In genomic region chr20:60697252-60697651, GRCh38 we compare ENCODE assay signal across 22 cellular contexts.
DNase-seq lines count a peak whose midpoint lies in the region; ATAC-seq and TF ChIP-seq lines count a peak whose summit lies in the region.
"Had no signal": no experiment of that assay in that cellular context is flagged by ENCODE, and none has a peak within 500 bp of the region (broad histone marks: within the 10 kb centered on the region; RNA-seq: fewer than 3 reads in every experiment).

No MANE protein-coding gene starts in this region.

- no peak overlapping the region for H2AFZ ChIP-seq in IMR-90 (replicated peaks; ENCODE audit: low read length, poor library complexity)
- H2AFZ ChIP-seq: GM23248 had no signal

- H3K4me2 ChIP-seq in IMR-90 (ENCODE audit: low read depth, low read length), result no peak overlapping the region
- H3K4me2 ChIP-seq in mesendoderm (ENCODE audit: low read length), result no peak overlapping the region
- H3K4me2 ChIP-seq: BLaER1 had no signal

- no peak overlapping the region for H4K91ac ChIP-seq in IMR-90 (ENCODE audit: insufficient read depth, low read depth, low read length)

- TF ChIP-seq CTCF in IMR-90 (conservative IDR thresholded peaks at IDR 0.05; ENCODE audit: low read depth, low read length) (no peak), fibroblast of villous mesenchyme (IDR thresholded peaks at IDR 0.05; ENCODE audit: insufficient read depth, low read depth, low read length) (no peak)

- no peaks in the 10 kb centered on the region for H3K36me3 Mint-ChIP-seq in activated T-cell treated with anti-CD3 and anti-CD28 coated beads, Interleukin-2, amount 50 U/mL, for 24 hours (ENCODE audit: low read depth)
- H3K36me3 Mint-ChIP-seq: CD4-positive, CD25-positive, alpha-beta regulatory T cell; CD8-positive, alpha-beta T cell had no signal

- H2AK5ac ChIP-seq in IMR-90 (ENCODE audit: low read depth, low read length), result no peak overlapping the region
- no peak overlapping the region for H2AK5ac ChIP-seq in mesendoderm (ENCODE audit: low read length)

- no peaks in the 10 kb centered on the region for H3K79me2 ChIP-seq in mesendoderm (ENCODE audit: control insufficient read depth, insufficient read depth, low read length)

- no peaks in the 10 kb centered on the region for H3K9me3 Mint-ChIP-seq in activated T-cell treated with anti-CD3 and anti-CD28 coated beads, Interleukin-2, amount 50 U/mL, for 24 hours
- H3K9me3 Mint-ChIP-seq: CD8-positive, alpha-beta T cell had no signal

- peak; percentile 33 for DNase-seq in ELF-1 (ENCODE audit: low read depth, low spot score)
- peak; percentile 3 for DNase-seq in IMR-90
- DNase-seq in fibroblast of villous mesenchyme (ENCODE audit: low read depth), result peak; percentile 6
- no peak for DNase-seq in mesendoderm
- DNase-seq in activated T-cell treated with anti-CD3 and anti-CD28 coated beads, Interleukin-2, amount 50 U/mL, for 24 hours, result no peak
- no peak for DNase-seq in stimulated activated CD4-positive, alpha-beta T cell treated with anti-CD3 and anti-CD28 coated beads, Interleukin-12 subunit alpha, Interleukin-12 subunit beta, amount 100 ng/mL, for 4 hours
- DNase-seq: Caco-2; CD4-positive, CD25-positive, alpha-beta regulatory T cell; CD8-positive, alpha-beta T cell; DMS153; DMS79; EL; GF-D8; GM23248; H9; HFFc6 had no signal

- TF ChIP-seq POLR2A in IMR-90 (IDR thresholded peaks at IDR 0.05; ENCODE audit: low read depth, low read length) (no peak), GM18505 (IDR thresholded peaks at IDR 0.05; ENCODE audit: borderline replicate concordance, extremely low read depth, insufficient read depth, insufficient read length) (no peak)

- ATAC-seq in IMR-90 (ENCODE audit: low read depth), result no peak
- ATAC-seq in GM18517 (IDR thresholded peaks at IDR 0.05; ENCODE audit: unreplicated experiment), result no peak
- no peak for ATAC-seq in GM18505 (IDR thresholded peaks at IDR 0.05; ENCODE audit: unreplicated experiment)
- ATAC-seq: CD8-positive, alpha-beta T cell had no signal

- no peaks in the 10 kb centered on the region for H3K4me1 ChIP-seq in IMR-90 (ENCODE audit: control insufficient read depth, insufficient read depth, low read length)
- H3K4me1 ChIP-seq in mesendoderm (ENCODE audit: control insufficient read depth, low read depth, low read length), result peaks cover 25% of the 10 kb centered on the region
- H3K4me1 ChIP-seq: BLaER1, Caco-2 had no signal

- no peak overlapping the region for H3K18ac ChIP-seq in IMR-90 (ENCODE audit: low read depth, low read length)
- peak overlapping the region; percentile 1 for H3K18ac ChIP-seq in mesendoderm (ENCODE audit: low read length)

- no peak for TF ChIP-seq RAD21 in IMR-90 (IDR thresholded peaks at IDR 0.05; ENCODE audit: low read length)

- no peak overlapping the region for H2AK9ac ChIP-seq in IMR-90 (replicated peaks; ENCODE audit: low read depth, low read length, poor library complexity)

- dilution Hi-C loops in IMR-90 (cut with HindIII; ENCODE audit: low sequenced_read_pairs, unreplicated experiment), result no loop called here

- BruUV-seq in IMR-90 (replicated peaks; lab: Mats Ljungman, UMichigan), result no TSS peak

- no peak overlapping the region for H3K23ac ChIP-seq in IMR-90 (ENCODE audit: low read depth, low read length)
- H3K23ac ChIP-seq in mesendoderm (ENCODE audit: low read length), result no peak overlapping the region

- H3K4me3 ChIP-seq in IMR-90 (ENCODE audit: insufficient read depth, low read depth, low read length), result no peak overlapping the region
- H3K4me3 ChIP-seq in fibroblast of villous mesenchyme (ENCODE audit: low read depth, low read length), result no peak overlapping the region
- H3K4me3 ChIP-seq in mesendoderm (ENCODE audit: low read length), result no peak overlapping the region
- H3K4me3 ChIP-seq: BLaER1, GM23248 had no signal

- H4K8ac ChIP-seq in IMR-90 (ENCODE audit: low read depth in 2 of 2, low read length in 2 of 2), result no peak overlapping the region
- H4K8ac ChIP-seq in mesendoderm (ENCODE audit: low read depth, low read length), result no peak overlapping the region

- H2BK120ac ChIP-seq in IMR-90 (ENCODE audit: low read depth, low read length) (no peak overlapping the region), mesendoderm (ENCODE audit: low read depth, low read length) (no peak overlapping the region)

- no peak overlapping the region for H2BK20ac ChIP-seq in IMR-90 (ENCODE audit: low read depth, low read length)

- no peaks in the 10 kb centered on the region for H4K20me1 ChIP-seq in IMR-90 (ENCODE audit: insufficient read depth, low read length)
- H4K20me1 ChIP-seq: BLaER1 had no signal

- H3K79me1 ChIP-seq in IMR-90 (ENCODE audit: low read depth in 1 of 2, low read length in 2 of 2) (no peaks in the 10 kb centered on the region), mesendoderm (ENCODE audit: low read length) (no peaks in the 10 kb centered on the region)

- H3K27ac ChIP-seq in IMR-90 (ENCODE audit: insufficient read depth, low read length) (no peak overlapping the region), mesendoderm (ENCODE audit: low read depth, low read length) (no peak overlapping the region)
- H3K27ac ChIP-seq: 22Rv1, BLaER1, C4-2B, GM23248 had no signal

- CTCF ChIA-PET in IMR-90 (lab: Yijun Ruan, JAX), result no interaction called here

- POLR2A ChIA-PET in IMR-90 (lab: Charles Lee; ENCODE audit: unreplicated experiment), result no interaction called here

- H3K9me1 ChIP-seq in IMR-90 (ENCODE audit: insufficient read depth, low read length), result no peaks in the 10 kb centered on the region

- peaks cover 12% of the 10 kb centered on the region for H3K27me3 Mint-ChIP-seq in activated T-cell treated with anti-CD3 and anti-CD28 coated beads, Interleukin-2, amount 50 U/mL, for 24 hours
- H3K27me3 Mint-ChIP-seq: B cell had no signal

- in situ Hi-C loops in IMR-90 (cut with MboI; ENCODE audit: low sequenced_read_pairs), result no loop called here

- H3K56ac ChIP-seq in IMR-90 (ENCODE audit: extremely low read depth, insufficient read depth, low read length) (no peak overlapping the region), mesendoderm (ENCODE audit: low read length) (peak overlapping the region; percentile 59)

- H2BK15ac ChIP-seq in IMR-90 (ENCODE audit: low read depth, low read length), result no peak overlapping the region
- H2BK15ac ChIP-seq in mesendoderm (replicated peaks; ENCODE audit: low read depth), result no peak overlapping the region

- H3K4me1 Mint-ChIP-seq in activated T-cell treated with anti-CD3 and anti-CD28 coated beads, Interleukin-2, amount 50 U/mL, for 24 hours (ENCODE audit: low read depth), result peaks cover 6% of the 10 kb centered on the region
- H3K4me1 Mint-ChIP-seq: B cell; CD4-positive, CD25-positive, alpha-beta regulatory T cell had no signal

- H3K4ac ChIP-seq in IMR-90 (ENCODE audit: low read depth, low read length) (no peak overlapping the region), mesendoderm (ENCODE audit: low read depth, low read length) (no peak overlapping the region)

- no peak overlapping the region for H3K9ac ChIP-seq in IMR-90 (ENCODE audit: low read depth, low read length)
- H3K9ac ChIP-seq in mesendoderm (ENCODE audit: low read length), result no peak overlapping the region
- H3K9ac ChIP-seq: BLaER1, GM23248 had no signal

- peaks cover 3% of the 10 kb centered on the region for H3K9me3 ChIP-seq in IMR-90 (ENCODE audit: control insufficient read depth, insufficient read depth, low read length)
- H3K9me3 ChIP-seq: BLaER1, Caco-2 had no signal

- WGBS in IMR-90 (ENCODE audit: extremely low coverage in 2 of 2, insufficient read length in 1 of 2), 2 experiments, result no CpG with 5 or more reads among the region's 2 CpGs
- WGBS in mesendoderm (ENCODE audit: extremely low coverage, insufficient coverage, low lambda C conversion rate), result no CpG with 5 or more reads among the region's 2 CpGs

- H3K36me3 ChIP-seq in IMR-90 (ENCODE audit: control insufficient read depth, insufficient read depth, low read length), result no peaks in the 10 kb centered on the region
- no peaks in the 10 kb centered on the region for H3K36me3 ChIP-seq in mesendoderm (ENCODE audit: control insufficient read depth, insufficient read depth, low read length)
- H3K36me3 ChIP-seq: BLaER1 had no signal

- H2BK5ac ChIP-seq in IMR-90 (ENCODE audit: low read depth, low read length, poor library complexity, severe bottlenecking) (no peak overlapping the region), mesendoderm (ENCODE audit: low read length) (peak overlapping the region; percentile 79)

- H3K4me3 Mint-ChIP-seq in activated T-cell treated with anti-CD3 and anti-CD28 coated beads, Interleukin-2, amount 50 U/mL, for 24 hours, result no peak overlapping the region
- H3K4me3 Mint-ChIP-seq: B cell; CD4-positive, CD25-positive, alpha-beta regulatory T cell; CD8-positive, alpha-beta T cell; H9; HFFc6 had no signal

- H3K27ac Mint-ChIP-seq in activated T-cell treated with anti-CD3 and anti-CD28 coated beads, Interleukin-2, amount 50 U/mL, for 24 hours, result no peak overlapping the region
- H3K27ac Mint-ChIP-seq: B cell; CD4-positive, CD25-positive, alpha-beta regulatory T cell; CD8-positive, alpha-beta T cell; H9 had no signal

- H4K5ac ChIP-seq in IMR-90 (ENCODE audit: low read depth, low read length) (no peak overlapping the region), mesendoderm (ENCODE audit: low read length) (no peak overlapping the region)

- H3K27me3 ChIP-seq in IMR-90 (ENCODE audit: control insufficient read depth, insufficient read depth, low read length), result no peaks in the 10 kb centered on the region
- no peaks in the 10 kb centered on the region for H3K27me3 ChIP-seq in mesendoderm (ENCODE audit: insufficient read depth, low read length, poor library complexity)
- H3K27me3 ChIP-seq: BLaER1 had no signal

- intact Hi-C loops in IMR-90 (cut with micrococcal nuclease), result no loop called here

- H3K14ac ChIP-seq in IMR-90 (replicated peaks; ENCODE audit: low read depth, low read length), result no peak overlapping the region

TF ChIP-seq in IMR-90, 13 proteins besides CTCF, POLR2A, EP300 and RAD21 (continues in another document):
- no peak for TF ChIP-seq CHD1 (IDR thresholded peaks at IDR 0.05; ENCODE audit: low read depth, low read length)
- TF ChIP-seq MXI1 (IDR thresholded peaks at IDR 0.05; ENCODE audit: borderline replicate concordance, low read depth, low read length), result no peak
- TF ChIP-seq SMC3 (IDR thresholded peaks at IDR 0.05; ENCODE audit: low read depth, low read length), result no peak
- no peak for TF ChIP-seq NFE2L2 (IDR thresholded peaks at IDR 0.05; ENCODE audit: low read depth, low read length)
- TF ChIP-seq RFX5 (IDR thresholded peaks at IDR 0.05; ENCODE audit: low read depth, low read length), result no peak
- TF ChIP-seq, protein P1, sequence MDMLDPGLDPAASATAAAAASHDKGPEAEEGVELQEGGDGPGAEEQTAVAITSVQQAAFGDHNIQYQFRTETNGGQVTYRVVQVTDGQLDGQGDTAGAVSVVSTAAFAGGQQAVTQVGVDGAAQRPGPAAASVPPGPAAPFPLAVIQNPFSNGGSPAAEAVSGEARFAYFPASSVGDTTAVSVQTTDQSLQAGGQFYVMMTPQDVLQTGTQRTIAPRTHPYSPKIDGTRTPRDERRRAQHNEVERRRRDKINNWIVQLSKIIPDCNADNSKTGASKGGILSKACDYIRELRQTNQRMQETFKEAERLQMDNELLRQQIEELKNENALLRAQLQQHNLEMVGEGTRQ (IDR thresholded peaks at IDR 0.05; ENCODE audit: low read depth, low read length), result no peak
- TF ChIP-seq MAZ (IDR thresholded peaks at IDR 0.05; ENCODE audit: borderline replicate concordance, low read depth, low read length), result no peak
- TF ChIP-seq FOS (IDR thresholded peaks at IDR 0.05; ENCODE audit: low read depth, low read length), result no peak
- no peak for TF ChIP-seq BHLHE40 (IDR thresholded peaks at IDR 0.05; ENCODE audit: low read depth, low read length)

Comparison
In these comparisons a context has a peak if more than half of its experiments do, and no peak if none do; other contexts are left out.
1. DNase-seq: peak in ELF-1 (single experiment), IMR-90 (single experiment) and fibroblast of villous mesenchyme (single experiment); none in mesendoderm (single experiment), activated T-cell treated with anti-CD3 and anti-CD28 coated beads, Interleukin-2, amount 50 U/mL, for 24 hours (single experiment) and stimulated activated CD4-positive, alpha-beta T cell treated with anti-CD3 and anti-CD28 coated beads, Interleukin-12 subunit alpha, Interleukin-12 subunit beta, amount 100 ng/mL, for 4 hours (single experiment).